In genomic region chr1:84877592-84877991, GRCh38 we compare ENCODE assay signal across 17 cellular contexts.
"Had no signal": no experiment of that assay in that cellular context is flagged by ENCODE, and none has a peak within 500 bp of the region (broad histone marks: within the 10 kb centered on the region; RNA-seq: fewer than 3 reads in every experiment).

No MANE protein-coding gene starts in this region.

- H3K27ac ChIP-seq: lower lobe of right lung, neural progenitor cell, ovary, skin epidermis, stomach, thoracic aorta had no signal

- H3K9ac ChIP-seq: neural progenitor cell had no signal

- H3K36me3 ChIP-seq: lower lobe of right lung, neural progenitor cell, ovary, stomach, thoracic aorta had no signal

- H3K4me3 ChIP-seq: lower lobe of right lung, neural progenitor cell, ovary, skin epidermis, stomach, thoracic aorta had no signal

- H3K36me3 Mint-ChIP-seq: neural progenitor cell had no signal

- H3K9me3 ChIP-seq: lower lobe of right lung, ovary, thoracic aorta had no signal

- H3K4me1 Mint-ChIP-seq: neural progenitor cell had no signal

- H2AFZ ChIP-seq: neural progenitor cell had no signal

- H3K27me3 ChIP-seq: neural progenitor cell, ovary, stomach had no signal

- H3K4me2 ChIP-seq: neural progenitor cell had no signal

- H3K4me3 Mint-ChIP-seq: activated CD8-positive, alpha-beta memory T cell treated with anti-CD3 and anti-CD28 coated beads, Interleukin-2, amount 10 ng/mL, durations not matched to agents 7 days and 5 days; activated naive CD8-positive, alpha-beta T cell treated with anti-CD3 and anti-CD28 coated beads, Interleukin-2, amount 10 ng/mL, durations not matched to agents 7 days and 5 days; activated T-cell treated with anti-CD3 and anti-CD28 coated beads, Interleukin-2, amount 50 U/mL, for 4 hours; neural progenitor cell had no signal

- H3K27ac Mint-ChIP-seq: activated CD8-positive, alpha-beta memory T cell treated with anti-CD3 and anti-CD28 coated beads, Interleukin-2, amount 10 ng/mL, durations not matched to agents 7 days and 5 days; activated naive CD8-positive, alpha-beta T cell treated with anti-CD3 and anti-CD28 coated beads, Interleukin-2, amount 10 ng/mL, durations not matched to agents 7 days and 5 days; neural progenitor cell had no signal

- DNase-seq: activated CD4-positive, alpha-beta T cell treated with anti-CD3 and anti-CD28 coated beads, Interleukin-2, amount 50 U/mL, for 48 hours; activated CD4-positive, CD25-positive, alpha-beta regulatory T cell treated with anti-CD3 and anti-CD28 coated beads, Interleukin-2, amount 50 U/mL, for 72 hours; activated CD8-positive, alpha-beta memory T cell treated with anti-CD3 and anti-CD28 coated beads, Interleukin-2, amount 10 ng/mL, durations not matched to agents 7 days and 5 days; activated gamma-delta T cell treated with Interleukin-2 at 50 U/mL for 16 hours; activated naive CD8-positive, alpha-beta T cell treated with anti-CD3 and anti-CD28 coated beads, Interleukin-2, amount 10 ng/mL, durations not matched to agents 7 days and 5 days; activated T-cell treated with anti-CD3 and anti-CD28 coated beads, Interleukin-2, amount 50 U/mL, for 4 hours; central memory CD4-positive, alpha-beta T cell; cortex of kidney; effector CD8-positive, alpha-beta T cell; glutamatergic neuron; lower lobe of right lung; midbrain; ovary; stomach had no signal

- H3K4me1 ChIP-seq: lower lobe of right lung, neural progenitor cell, stomach had no signal
